In genomic region chr4:165255439-165255838, GRCh38 we compare ENCODE assay signal across 7 cellular contexts. TPM values are rescaled to one million over a fixed set of nuclear protein-coding genes. Genes with fewer than 3 reads are reported as not detected.
DNase-seq lines count a peak whose midpoint lies in the region; ATAC-seq and TF ChIP-seq lines count a peak whose summit lies in the region.
"Not testable (repeated sequence)": the region's sequence is repeated elsewhere in the genome, so short reads cannot be mapped to it uniquely, and the experiment has no call there.

No MANE protein-coding gene starts in this region.

- not testable (repeated sequence) for H3K18ac ChIP-seq in IMR-90 (ENCODE audit: low read depth, low read length)

- not testable (repeated sequence) for H3K4me1 ChIP-seq in IMR-90 (ENCODE audit: control insufficient read depth, insufficient read depth, low read length)

- not testable (repeated sequence) for H2AK5ac ChIP-seq in IMR-90 (ENCODE audit: low read depth, low read length)

- not testable (repeated sequence) for H3K56ac ChIP-seq in IMR-90 (ENCODE audit: extremely low read depth, insufficient read depth, low read length)

- not testable (repeated sequence) for H3K9ac ChIP-seq in IMR-90 (ENCODE audit: low read depth, low read length)

- H3K4me2 ChIP-seq in IMR-90 (ENCODE audit: low read depth, low read length): not testable (repeated sequence)

- not testable (repeated sequence) for TF ChIP-seq CTCF in IMR-90 (conservative IDR thresholded peaks at IDR 0.05; ENCODE audit: low read depth, low read length); fibroblast of villous mesenchyme (IDR thresholded peaks at IDR 0.05; ENCODE audit: insufficient read depth, low read depth, low read length)

- not testable (repeated sequence) for H2BK120ac ChIP-seq in IMR-90 (ENCODE audit: low read depth, low read length)

- ATAC-seq in GM18858 (IDR thresholded peaks at IDR 0.05; ENCODE audit: unreplicated experiment) (peak; percentile 98), HG02610 (IDR thresholded peaks at IDR 0.05; ENCODE audit: unreplicated experiment) (peak; percentile 99)
- ATAC-seq in IMR-90 (ENCODE audit: low read depth): not testable (repeated sequence)

- H3K4ac ChIP-seq in IMR-90 (ENCODE audit: low read depth, low read length): not testable (repeated sequence)

- in situ Hi-C loops in IMR-90 (cut with MboI; ENCODE audit: low sequenced_read_pairs): not testable (repeated sequence)

- not testable (repeated sequence) for TF ChIP-seq RAD21 in IMR-90 (IDR thresholded peaks at IDR 0.05; ENCODE audit: low read length)

- H3K79me1 ChIP-seq in IMR-90 (ENCODE audit: low read depth in 1 of 2, low read length in 2 of 2): not testable (repeated sequence)

- not testable (repeated sequence) for H4K91ac ChIP-seq in IMR-90 (ENCODE audit: insufficient read depth, low read depth, low read length)

- not testable (repeated sequence) for H2BK15ac ChIP-seq in IMR-90 (ENCODE audit: low read depth, low read length)

- H4K8ac ChIP-seq in IMR-90 (ENCODE audit: low read depth in 2 of 2, low read length in 2 of 2): not testable (repeated sequence)

- H4K5ac ChIP-seq in IMR-90 (ENCODE audit: low read depth, low read length): not testable (repeated sequence)

- intact Hi-C loops in IMR-90 (cut with micrococcal nuclease): not testable (repeated sequence)

- H3K27ac ChIP-seq in IMR-90 (ENCODE audit: insufficient read depth, low read length): not testable (repeated sequence)

- H3K36me3 ChIP-seq in IMR-90 (ENCODE audit: control insufficient read depth, insufficient read depth, low read length): not testable (repeated sequence)

- WGBS in IMR-90 (ENCODE audit: extremely low coverage in 2 of 2, insufficient read length in 1 of 2), 2 experiments: no CpG with 5 or more reads among the region's 4 CpGs

- not testable (repeated sequence) for H4K20me1 ChIP-seq in IMR-90 (ENCODE audit: insufficient read depth, low read length)

- not testable (repeated sequence) for H2BK5ac ChIP-seq in IMR-90 (ENCODE audit: low read depth, low read length, poor library complexity, severe bottlenecking)

- not testable (repeated sequence) for H3K9me3 ChIP-seq in IMR-90 (ENCODE audit: control insufficient read depth, insufficient read depth, low read length)

- H3K4me3 ChIP-seq in IMR-90 (ENCODE audit: insufficient read depth, low read depth, low read length); fibroblast of villous mesenchyme (ENCODE audit: low read depth, low read length): not testable (repeated sequence)

- not testable (repeated sequence) for H2AK9ac ChIP-seq in IMR-90 (replicated peaks; ENCODE audit: low read depth, low read length, poor library complexity)

- not testable (repeated sequence) for BruUV-seq in IMR-90 (replicated peaks; lab: Mats Ljungman, UMichigan)

- DNase-seq in IMR-90: peak; percentile 45
- DNase-seq in T-helper 2 cell: peak in 3 of 5 experiments; percentile 4 to 82 (median 10)
- DNase-seq in activated gamma-delta T cell treated with Interleukin-2 at 50 U/mL for 16 hours: peak; percentile 19
- DNase-seq in fibroblast of villous mesenchyme (ENCODE audit: low read depth): peak; percentile 46
- peak; percentile 17 for DNase-seq in pulmonary artery endothelial cell (ENCODE audit: low read depth, low spot score)

- not testable (repeated sequence) for H2AFZ ChIP-seq in IMR-90 (replicated peaks; ENCODE audit: low read length, poor library complexity)

- not testable (repeated sequence) for TF ChIP-seq POLR2A in IMR-90 (IDR thresholded peaks at IDR 0.05; ENCODE audit: low read depth, low read length)

- dilution Hi-C loops in IMR-90 (cut with HindIII; ENCODE audit: low sequenced_read_pairs, unreplicated experiment): not testable (repeated sequence)

- POLR2A ChIA-PET in IMR-90 (lab: Charles Lee; ENCODE audit: unreplicated experiment): not testable (repeated sequence)

- not testable (repeated sequence) for H3K23ac ChIP-seq in IMR-90 (ENCODE audit: low read depth, low read length)

- not testable (repeated sequence) for H2BK20ac ChIP-seq in IMR-90 (ENCODE audit: low read depth, low read length)

- H3K27me3 ChIP-seq in IMR-90 (ENCODE audit: control insufficient read depth, insufficient read depth, low read length): not testable (repeated sequence)

- H3K9me1 ChIP-seq in IMR-90 (ENCODE audit: insufficient read depth, low read length): not testable (repeated sequence)

- CTCF ChIA-PET in IMR-90 (lab: Yijun Ruan, JAX): not testable (repeated sequence)

- not testable (repeated sequence) for H3K14ac ChIP-seq in IMR-90 (replicated peaks; ENCODE audit: low read depth, low read length)

RNA-seq across cellular contexts. Expression of gene KLHL2, which starts 48.1 kb away (rescaled TPM):
- total RNA-seq in IMR-90 (2012; rRNA removed): 12.4 and 20.6 TPM in 2 replicates
- polyA plus RNA-seq in IMR-90 (2012; rRNA removed): 8.7 and 11.0 TPM in 2 replicates
- polyA plus RNA-seq in IMR-90 (2012; cell fraction: cytosol; rRNA removed): 2.4 and 4.5 TPM in 2 replicates
- 1.0 and 11.6 TPM in 2 replicates for polyA plus RNA-seq in IMR-90 (2012; cell fraction: nucleus; rRNA removed; ENCODE audit: low replicate concordance)
- 11.0 and 16.4 TPM in 2 replicates for total RNA-seq in fibroblast of villous mesenchyme
- 28.5 and 36.2 TPM in 2 replicates for total RNA-seq in pulmonary artery endothelial cell
